1 cellular context compared by ENCODE assay signal in genomic region chr4:173424899-173425805, GRCh38.
TF ChIP-seq lines count a peak whose summit lies in the region.

No MANE protein-coding gene starts in this region.

TF ChIP-seq in IMR-90, 13 proteins besides CTCF, POLR2A, EP300 and RAD21:
- no peak for TF ChIP-seq SMC3 (IDR thresholded peaks at IDR 0.05; ENCODE audit: low read depth, low read length)
TF ChIP-seq in IMR-90: peak in this region for 0.
